Comparison of ENCODE assay signal across 15 cellular contexts in the genomic region with DNA sequence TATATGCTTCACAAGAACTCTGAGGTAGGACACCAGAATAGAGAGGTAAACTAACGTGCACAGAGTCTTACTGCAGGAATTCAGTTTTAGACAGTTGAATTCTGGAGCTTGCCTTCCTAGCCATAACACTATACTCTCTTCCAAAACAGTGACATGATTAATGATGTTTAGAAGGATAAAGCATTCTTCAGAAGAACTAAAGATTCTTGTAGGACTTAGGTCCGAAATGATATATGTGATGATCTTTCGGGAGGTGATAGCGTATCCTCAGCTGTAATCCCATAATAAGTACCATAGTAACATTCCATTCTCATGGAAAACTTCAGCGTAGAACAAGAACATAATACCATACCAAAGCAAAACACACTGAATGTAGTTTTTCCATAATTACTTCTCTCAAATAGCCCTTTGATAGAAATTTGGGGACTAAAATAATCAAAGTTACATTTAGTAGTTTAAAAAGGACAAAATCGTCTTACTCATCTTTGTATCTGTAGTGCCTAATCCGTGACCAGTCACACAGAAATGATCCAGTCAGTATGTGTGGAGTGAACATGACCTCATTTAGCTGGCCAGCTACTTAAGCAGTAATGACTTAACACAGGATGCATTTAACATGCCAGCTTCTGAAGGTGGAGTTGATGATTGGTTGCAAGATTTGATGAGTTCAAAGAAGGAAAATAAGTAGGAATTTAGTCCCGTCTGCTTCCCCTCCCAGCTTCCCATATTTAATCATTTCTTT. TPM values are rescaled to one million over a fixed set of nuclear protein-coding genes. Genes with fewer than 3 reads are reported as not detected.
DNase-seq lines count a peak whose midpoint lies in the region; ATAC-seq and TF ChIP-seq lines count a peak whose summit lies in the region.
"Had no signal": no experiment of that assay in that cellular context is flagged by ENCODE, and none has a peak within 500 bp of the region (broad histone marks: within the 10 kb centered on the region; RNA-seq: fewer than 3 reads in every experiment).

No MANE protein-coding gene starts in this region.

- peaks cover 8% of the 10 kb centered on the region for H3K36me3 Mint-ChIP-seq in natural killer cell

- H3K27ac ChIP-seq in tibial nerve = no peak overlapping the region
- H3K27ac ChIP-seq: dorsolateral prefrontal cortex, PC-9 had no signal

- no peak overlapping the region for H3K4me3 Mint-ChIP-seq in natural killer cell
- H3K4me3 Mint-ChIP-seq: activated T-cell treated with anti-CD3 and anti-CD28 coated beads, Interleukin-2, amount 50 U/mL, for 24 hours; CD4-positive, CD25-positive, alpha-beta regulatory T cell had no signal

- intact Hi-C loops in natural killer cell (cut with micrococcal nuclease) = no loop called here

- no peaks in the 10 kb centered on the region for H3K4me1 ChIP-seq in tibial nerve

- no peaks in the 10 kb centered on the region for H3K4me1 Mint-ChIP-seq in natural killer cell

- DNase-seq in ELR (ENCODE audit: low read depth) (peak; percentile 59), M059J (ENCODE audit: low read depth) (peak; percentile 26), erythroblast (lab: John Stamatoyannopoulos, UW) (peak; percentile 15 to 41), omental fat pad (ENCODE audit: low spot score) (no peak), natural killer cell (no peak), NCI-H2227 treated with DMSO at 0.1 percent for 48 hours (lab: John Stamatoyannopoulos, UW) (no peak), tibial nerve (ENCODE audit: low spot score in 2 of 2) (no peak)
- DNase-seq: activated CD4-positive, alpha-beta T cell treated with anti-CD3 and anti-CD28 coated beads for 4 hours; activated T-cell treated with anti-CD3 and anti-CD28 coated beads, Interleukin-2, amount 50 U/mL, for 24 hours; CD4-positive, CD25-positive, alpha-beta regulatory T cell; dorsolateral prefrontal cortex; NCI-H446; PC-9; stimulated activated naive CD4-positive, alpha-beta T cell treated with Interleukin-2 at 50 U/mL for 16 hours had no signal

- H3K27me3 ChIP-seq in tibial nerve = no peaks in the 10 kb centered on the region
- H3K27me3 ChIP-seq: dorsolateral prefrontal cortex had no signal

- H3K27me3 Mint-ChIP-seq in natural killer cell (ENCODE audit: low read depth in 2 of 2) = no peaks in the 10 kb centered on the region
- H3K27me3 Mint-ChIP-seq: activated T-cell treated with anti-CD3 and anti-CD28 coated beads, Interleukin-2, amount 50 U/mL, for 24 hours; CD4-positive, CD25-positive, alpha-beta regulatory T cell had no signal

- TF ChIP-seq POLR2A in erythroblast (IDR thresholded peaks at IDR 0.05; ENCODE audit: low read length) = no peak
- TF ChIP-seq POLR2A in tibial nerve (IDR thresholded peaks at IDR 0.05) = no peak

- ATAC-seq in omental fat pad (ENCODE audit: low FRiP score) = peak; percentile 89
- no peak for ATAC-seq in natural killer cell
- no peak for ATAC-seq in HG02938 (IDR thresholded peaks at IDR 0.05; ENCODE audit: unreplicated experiment)

- no peaks in the 10 kb centered on the region for H3K9me3 Mint-ChIP-seq in natural killer cell
- H3K9me3 Mint-ChIP-seq: activated T-cell treated with anti-CD3 and anti-CD28 coated beads, Interleukin-2, amount 50 U/mL, for 24 hours had no signal

- 84 to 87% methylated on average over 8 of the region's 8 CpGs for WGBS in tibial nerve, 2 donors

- no peak for TF ChIP-seq EP300 in tibial nerve (IDR thresholded peaks at IDR 0.05)

- no peaks in the 10 kb centered on the region for H3K9me3 ChIP-seq in tibial nerve

- no peak overlapping the region for H3K4me3 ChIP-seq in tibial nerve
- H3K4me3 ChIP-seq: dorsolateral prefrontal cortex, PC-9 had no signal

- peaks cover 0 to 23% (median 0%) of the 10 kb centered on the region in 3 donors for H3K36me3 ChIP-seq in tibial nerve

- no peak overlapping the region for H3K27ac Mint-ChIP-seq in natural killer cell
- H3K27ac Mint-ChIP-seq: activated T-cell treated with anti-CD3 and anti-CD28 coated beads, Interleukin-2, amount 50 U/mL, for 24 hours had no signal

- TF ChIP-seq CTCF in omental fat pad (IDR thresholded peaks at IDR 0.05) (no peak), natural killer cell (IDR thresholded peaks at IDR 0.05) (no peak), tibial nerve (IDR thresholded peaks at IDR 0.05) (no peak)

RNA-seq across cellular contexts. Expression of a gene that starts 38.4 kb away (rescaled TPM):
- total RNA-seq in M059J (2014; rRNA removed; shearing (Covaris generic)) = 8.9 and 11.6 TPM in 2 replicates
- total RNA-seq in omental fat pad (10 to 100 TPM; 12.0 to 25.2 (median 14.8) TPM), natural killer cell (10 to 100 TPM; 21.9 to 37.8 (median 27.8) TPM), tibial nerve (10 to 100 TPM; 19.4 to 63.8 (median 40.2) TPM)

RNA-seq across cellular contexts. Expression of a gene that starts 38.6 kb away (rescaled TPM):
- total RNA-seq in M059J (2014; rRNA removed; shearing (Covaris generic)) = 22.3 and 33.3 TPM in 2 replicates
- total RNA-seq in omental fat pad (10 to 100 TPM; 22.9 to 42.0 (median 24.8) TPM), natural killer cell (10 to 100 TPM; 26.9 to 35.2 (median 33.6) TPM), tibial nerve (10 to 100 TPM; 28.0 to 37.4 (median 30.8) TPM)

Comparison
In these comparisons a context has a peak if more than half of its experiments do, and no peak if none do; other contexts are left out.
1. DNase-seq: peak in ELR (single experiment), M059J (single experiment) and erythroblast (2 of 2); none in omental fat pad (single experiment), natural killer cell (single experiment), NCI-H2227 treated with DMSO at 0.1 percent for 48 hours (single experiment) and tibial nerve (0 of 2).